ENCODE assay signal across 12 cellular contexts in the genomic region with DNA sequence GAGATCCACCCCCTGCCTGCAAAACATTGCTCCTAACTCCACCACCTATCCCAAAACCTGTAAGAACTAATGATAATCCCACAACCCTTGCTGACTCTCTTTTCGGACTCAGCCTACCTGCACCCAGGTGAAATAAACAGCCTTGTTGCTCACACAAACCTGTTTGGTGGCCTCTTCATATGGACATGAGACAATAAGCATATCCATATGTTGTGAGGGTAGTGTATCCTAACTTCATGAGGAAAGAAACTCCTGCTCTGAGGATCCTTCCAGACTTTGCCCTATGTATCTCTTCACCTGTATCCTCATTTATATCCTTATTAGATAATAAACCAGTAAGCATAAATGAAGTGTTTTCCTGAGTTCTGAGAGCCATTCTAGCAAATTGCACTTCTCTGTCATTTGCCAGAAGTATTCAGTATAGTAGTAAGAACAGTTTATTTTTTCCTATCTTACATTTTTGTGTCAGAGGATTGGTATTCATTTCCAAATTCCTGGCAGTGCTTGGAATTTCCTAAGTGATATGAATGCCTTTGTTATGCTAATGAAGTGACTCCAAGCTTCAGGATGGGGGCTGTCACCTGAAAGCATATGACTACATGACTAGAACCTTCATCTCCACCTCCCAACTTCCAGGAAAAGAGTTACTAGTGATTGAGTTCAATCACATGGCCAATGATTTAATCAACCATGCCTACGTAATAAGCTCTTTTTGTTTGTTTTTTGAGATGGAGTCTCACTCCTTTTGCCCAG. TPM values are rescaled to one million over a fixed set of nuclear protein-coding genes. Genes with fewer than 3 reads are reported as not detected.
DNase-seq lines count a peak whose midpoint lies in the region; ATAC-seq, FAIRE-seq and TF ChIP-seq lines count a peak whose summit lies in the region.
"Had no signal": no experiment of that assay in that cellular context is flagged by ENCODE, and none has a peak within 500 bp of the region (broad histone marks: within the 10 kb centered on the region; RNA-seq: fewer than 3 reads in every experiment).

No MANE protein-coding gene starts in this region.

- no peak overlapping the region for H3K4me3 Mint-ChIP-seq in T-helper 17 cell
- no peak overlapping the region for H3K4me3 Mint-ChIP-seq in activated T-cell treated with anti-CD3 and anti-CD28 coated beads, Interleukin-2, amount 50 U/mL, for 24 hours
- H3K4me3 Mint-ChIP-seq: activated CD8-positive, alpha-beta T cell treated with anti-CD3 and anti-CD28 coated beads, Interleukin-2, amount 10 ng/mL, durations not matched to agents 7 days and 5 days; brain had no signal

- no peak for TF ChIP-seq CTCF in fibroblast of pulmonary artery (IDR thresholded peaks at IDR 0.05; ENCODE audit: low read length, missing control alignments)

- H3K36me3 ChIP-seq in SJSA1: no peaks in the 10 kb centered on the region

- H3K4me1 Mint-ChIP-seq in T-helper 17 cell: no peaks in the 10 kb centered on the region
- peaks cover 5% of the 10 kb centered on the region for H3K4me1 Mint-ChIP-seq in activated T-cell treated with anti-CD3 and anti-CD28 coated beads, Interleukin-2, amount 50 U/mL, for 24 hours (ENCODE audit: low read depth)
- H3K4me1 Mint-ChIP-seq: brain had no signal

- peaks cover 19% of the 10 kb centered on the region for H3K9me3 Mint-ChIP-seq in activated T-cell treated with anti-CD3 and anti-CD28 coated beads, Interleukin-2, amount 50 U/mL, for 24 hours

- DNase-seq in H4 (ENCODE audit: low spot score): peak; percentile 26
- peak; percentile 78 to 91 for DNase-seq in SJSA1 (ENCODE audit: low read depth in 1 of 2, low spot score in 2 of 2)
- peak; percentile 93 for DNase-seq in fibroblast of pulmonary artery (ENCODE audit: low read depth)
- DNase-seq in pulmonary artery endothelial cell (ENCODE audit: low read depth, low spot score): peak; percentile 97
- DNase-seq in HuH-7.5 (ENCODE audit: low spot score): no peak
- DNase-seq in T-helper 17 cell: no peak
- DNase-seq in activated T-cell treated with anti-CD3 and anti-CD28 coated beads, Interleukin-2, amount 50 U/mL, for 24 hours: no peak
- no peak for DNase-seq in GM19239 (ENCODE audit: insufficient read length, low spot score)
- DNase-seq: activated CD8-positive, alpha-beta T cell treated with anti-CD3 and anti-CD28 coated beads, Interleukin-2, amount 10 ng/mL, durations not matched to agents 7 days and 5 days; kidney; posterior cingulate gyrus had no signal

- peak overlapping the region; percentile 99 for H3K27ac ChIP-seq in SJSA1

- H3K9me3 ChIP-seq in SJSA1 (replicated peaks): no peaks in the 10 kb centered on the region
- H3K9me3 ChIP-seq in T-helper 17 cell (ENCODE audit: control insufficient read depth, low read length, poor library complexity, severe bottlenecking): no peaks in the 10 kb centered on the region

- no peaks in the 10 kb centered on the region for H3K27me3 ChIP-seq in SJSA1 (replicated peaks)

- no peaks in the 10 kb centered on the region for H3K27me3 Mint-ChIP-seq in T-helper 17 cell
- no peaks in the 10 kb centered on the region for H3K27me3 Mint-ChIP-seq in activated T-cell treated with anti-CD3 and anti-CD28 coated beads, Interleukin-2, amount 50 U/mL, for 24 hours
- H3K27me3 Mint-ChIP-seq: brain had no signal

- H3K27ac Mint-ChIP-seq in T-helper 17 cell: no peak overlapping the region
- H3K27ac Mint-ChIP-seq in activated T-cell treated with anti-CD3 and anti-CD28 coated beads, Interleukin-2, amount 50 U/mL, for 24 hours: no peak overlapping the region
- H3K27ac Mint-ChIP-seq: activated CD8-positive, alpha-beta T cell treated with anti-CD3 and anti-CD28 coated beads, Interleukin-2, amount 10 ng/mL, durations not matched to agents 7 days and 5 days; brain had no signal

- H3K4me1 ChIP-seq in SJSA1 (replicated peaks): peaks cover 28% of the 10 kb centered on the region

- H3K4me3 ChIP-seq in SJSA1 (no peak overlapping the region), fibroblast of pulmonary artery (replicated peaks; ENCODE audit: low read depth, low read length) (no peak overlapping the region)

- no peaks in the 10 kb centered on the region for H3K36me3 Mint-ChIP-seq in T-helper 17 cell (ENCODE audit: low read depth)
- H3K36me3 Mint-ChIP-seq in activated T-cell treated with anti-CD3 and anti-CD28 coated beads, Interleukin-2, amount 50 U/mL, for 24 hours (ENCODE audit: low read depth): peaks cover 14% of the 10 kb centered on the region

- no peak for ATAC-seq in T-helper 17 cell
- ATAC-seq: activated CD8-positive, alpha-beta T cell treated with anti-CD3 and anti-CD28 coated beads, Interleukin-2, amount 10 ng/mL, durations not matched to agents 7 days and 5 days had no signal

- FAIRE-seq in GM19239 (lab: Jason Lieb, UNC): no peak
- FAIRE-seq: kidney had no signal

RNA-seq across cellular contexts. Expression of gene TTBK2, which starts 30.2 kb away (rescaled TPM):
- total RNA-seq in H4 (2014; rRNA removed; shearing (Covaris generic)): 4.6 and 5.0 TPM in 2 replicates
- total RNA-seq in SJSA1 (2014; rRNA removed; shearing (Covaris generic)): 5.9 and 12.4 TPM in 2 replicates
- total RNA-seq in pulmonary artery endothelial cell (7.6 and 12.3 TPM in 2 replicates), T-helper 17 cell (10 to 100 TPM; 15.1 to 20.0 TPM)

Comparison
In these comparisons a context has a peak if more than half of its experiments do, and no peak if none do; other contexts are left out.
1. DNase-seq: peak in H4 (single experiment), SJSA1 (2 of 2), fibroblast of pulmonary artery (single experiment) and pulmonary artery endothelial cell (single experiment); none in HuH-7.5 (single experiment), T-helper 17 cell (0 of 3), activated T-cell treated with anti-CD3 and anti-CD28 coated beads, Interleukin-2, amount 50 U/mL, for 24 hours (single experiment) and GM19239 (single experiment).